2 cellular contexts compared by ENCODE assay signal in the genomic region with DNA sequence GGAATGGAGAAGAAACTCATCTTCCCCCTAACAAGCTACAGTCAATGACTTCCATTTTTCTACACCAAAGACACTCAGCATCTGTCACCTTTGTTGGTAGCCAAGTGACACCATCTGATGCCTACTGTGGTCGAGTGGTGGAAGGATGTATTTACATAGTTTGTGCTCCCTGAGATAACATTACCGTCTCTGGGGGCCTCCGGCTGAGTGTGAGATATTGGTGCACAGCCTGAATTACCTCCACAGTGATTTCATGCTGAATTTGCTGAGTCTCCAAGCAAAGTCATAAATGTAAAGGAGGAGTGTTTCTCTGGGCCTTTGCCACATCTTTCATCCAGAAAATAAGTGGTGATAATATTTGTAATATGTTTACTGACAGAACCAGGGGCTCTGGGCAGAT.
TF ChIP-seq lines count a peak whose summit lies in the region.

No MANE protein-coding gene starts in this region.

TF ChIP-seq in SK-N-SH, 30 proteins besides CTCF, POLR2A, EP300 and RAD21 (continued from another document):
- TF ChIP-seq, protein P1, sequence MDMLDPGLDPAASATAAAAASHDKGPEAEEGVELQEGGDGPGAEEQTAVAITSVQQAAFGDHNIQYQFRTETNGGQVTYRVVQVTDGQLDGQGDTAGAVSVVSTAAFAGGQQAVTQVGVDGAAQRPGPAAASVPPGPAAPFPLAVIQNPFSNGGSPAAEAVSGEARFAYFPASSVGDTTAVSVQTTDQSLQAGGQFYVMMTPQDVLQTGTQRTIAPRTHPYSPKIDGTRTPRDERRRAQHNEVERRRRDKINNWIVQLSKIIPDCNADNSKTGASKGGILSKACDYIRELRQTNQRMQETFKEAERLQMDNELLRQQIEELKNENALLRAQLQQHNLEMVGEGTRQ (IDR thresholded peaks at IDR 0.05; ENCODE audit: borderline replicate concordance, low read depth, low read length) = no peak
- TF ChIP-seq NRF1 (IDR thresholded peaks at IDR 0.05; ENCODE audit: low read depth, low read length) (no peak), RCOR1 (IDR thresholded peaks at IDR 0.05; ENCODE audit: low read length) (no peak), JUND (IDR thresholded peaks at IDR 0.05) (no peak), RXRA (IDR thresholded peaks at IDR 0.05; ENCODE audit: borderline replicate concordance, low read depth) (no peak), TCF12 (IDR thresholded peaks at IDR 0.05) (no peak), NFIC (IDR thresholded peaks at IDR 0.05; ENCODE audit: borderline replicate concordance) (no peak), MEF2A (IDR thresholded peaks at IDR 0.05; ENCODE audit: borderline replicate concordance, low read depth) (no peak)
- TF ChIP-seq, protein P2, sequence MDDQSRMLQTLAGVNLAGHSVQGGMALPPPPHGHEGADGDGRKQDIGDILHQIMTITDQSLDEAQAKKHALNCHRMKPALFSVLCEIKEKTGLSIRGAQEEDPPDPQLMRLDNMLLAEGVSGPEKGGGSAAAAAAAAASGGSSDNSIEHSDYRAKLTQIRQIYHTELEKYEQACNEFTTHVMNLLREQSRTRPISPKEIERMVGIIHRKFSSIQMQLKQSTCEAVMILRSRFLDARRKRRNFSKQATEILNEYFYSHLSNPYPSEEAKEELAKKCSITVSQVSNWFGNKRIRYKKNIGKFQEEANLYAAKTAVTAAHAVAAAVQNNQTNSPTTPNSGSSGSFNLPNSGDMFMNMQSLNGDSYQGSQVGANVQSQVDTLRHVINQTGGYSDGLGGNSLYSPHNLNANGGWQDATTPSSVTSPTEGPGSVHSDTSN (IDR thresholded peaks at IDR 0.05) = no peak
TF ChIP-seq in SK-N-SH: peak in this region for 0.

TF ChIP-seq in SK-N-SH treated with all-trans-retinoic acid at 6 μM for 48 hours, 23 proteins besides CTCF, POLR2A, EP300 and RAD21 (continued from another document):
- TF ChIP-seq, protein P3, sequence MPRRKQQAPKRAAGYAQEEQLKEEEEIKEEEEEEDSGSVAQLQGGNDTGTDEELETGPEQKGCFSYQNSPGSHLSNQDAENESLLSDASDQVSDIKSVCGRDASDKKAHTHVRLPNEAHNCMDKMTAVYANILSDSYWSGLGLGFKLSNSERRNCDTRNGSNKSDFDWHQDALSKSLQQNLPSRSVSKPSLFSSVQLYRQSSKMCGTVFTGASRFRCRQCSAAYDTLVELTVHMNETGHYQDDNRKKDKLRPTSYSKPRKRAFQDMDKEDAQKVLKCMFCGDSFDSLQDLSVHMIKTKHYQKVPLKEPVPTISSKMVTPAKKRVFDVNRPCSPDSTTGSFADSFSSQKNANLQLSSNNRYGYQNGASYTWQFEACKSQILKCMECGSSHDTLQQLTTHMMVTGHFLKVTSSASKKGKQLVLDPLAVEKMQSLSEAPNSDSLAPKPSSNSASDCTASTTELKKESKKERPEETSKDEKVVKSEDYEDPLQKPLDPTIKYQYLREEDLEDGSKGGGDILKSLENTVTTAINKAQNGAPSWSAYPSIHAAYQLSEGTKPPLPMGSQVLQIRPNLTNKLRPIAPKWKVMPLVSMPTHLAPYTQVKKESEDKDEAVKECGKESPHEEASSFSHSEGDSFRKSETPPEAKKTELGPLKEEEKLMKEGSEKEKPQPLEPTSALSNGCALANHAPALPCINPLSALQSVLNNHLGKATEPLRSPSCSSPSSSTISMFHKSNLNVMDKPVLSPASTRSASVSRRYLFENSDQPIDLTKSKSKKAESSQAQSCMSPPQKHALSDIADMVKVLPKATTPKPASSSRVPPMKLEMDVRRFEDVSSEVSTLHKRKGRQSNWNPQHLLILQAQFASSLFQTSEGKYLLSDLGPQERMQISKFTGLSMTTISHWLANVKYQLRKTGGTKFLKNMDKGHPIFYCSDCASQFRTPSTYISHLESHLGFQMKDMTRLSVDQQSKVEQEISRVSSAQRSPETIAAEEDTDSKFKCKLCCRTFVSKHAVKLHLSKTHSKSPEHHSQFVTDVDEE (CRISPR knock-in tag; IDR thresholded peaks at IDR 0.05) = no peak
- TF ChIP-seq, protein P4, sequence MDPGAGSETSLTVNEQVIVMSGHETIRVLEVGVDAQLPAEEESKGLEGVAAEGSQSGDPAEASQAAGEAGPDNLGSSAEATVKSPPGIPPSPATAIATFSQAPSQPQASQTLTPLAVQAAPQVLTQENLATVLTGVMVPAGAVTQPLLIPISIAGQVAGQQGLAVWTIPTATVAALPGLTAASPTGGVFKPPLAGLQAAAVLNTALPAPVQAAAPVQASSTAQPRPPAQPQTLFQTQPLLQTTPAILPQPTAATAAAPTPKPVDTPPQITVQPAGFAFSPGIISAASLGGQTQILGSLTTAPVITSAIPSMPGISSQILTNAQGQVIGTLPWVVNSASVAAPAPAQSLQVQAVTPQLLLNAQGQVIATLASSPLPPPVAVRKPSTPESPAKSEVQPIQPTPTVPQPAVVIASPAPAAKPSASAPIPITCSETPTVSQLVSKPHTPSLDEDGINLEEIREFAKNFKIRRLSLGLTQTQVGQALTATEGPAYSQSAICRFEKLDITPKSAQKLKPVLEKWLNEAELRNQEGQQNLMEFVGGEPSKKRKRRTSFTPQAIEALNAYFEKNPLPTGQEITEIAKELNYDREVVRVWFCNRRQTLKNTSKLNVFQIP (CRISPR knock-in tag; IDR thresholded peaks at IDR 0.05; ENCODE audit: borderline replicate concordance, low read depth) = no peak
- TF ChIP-seq, protein P5, sequence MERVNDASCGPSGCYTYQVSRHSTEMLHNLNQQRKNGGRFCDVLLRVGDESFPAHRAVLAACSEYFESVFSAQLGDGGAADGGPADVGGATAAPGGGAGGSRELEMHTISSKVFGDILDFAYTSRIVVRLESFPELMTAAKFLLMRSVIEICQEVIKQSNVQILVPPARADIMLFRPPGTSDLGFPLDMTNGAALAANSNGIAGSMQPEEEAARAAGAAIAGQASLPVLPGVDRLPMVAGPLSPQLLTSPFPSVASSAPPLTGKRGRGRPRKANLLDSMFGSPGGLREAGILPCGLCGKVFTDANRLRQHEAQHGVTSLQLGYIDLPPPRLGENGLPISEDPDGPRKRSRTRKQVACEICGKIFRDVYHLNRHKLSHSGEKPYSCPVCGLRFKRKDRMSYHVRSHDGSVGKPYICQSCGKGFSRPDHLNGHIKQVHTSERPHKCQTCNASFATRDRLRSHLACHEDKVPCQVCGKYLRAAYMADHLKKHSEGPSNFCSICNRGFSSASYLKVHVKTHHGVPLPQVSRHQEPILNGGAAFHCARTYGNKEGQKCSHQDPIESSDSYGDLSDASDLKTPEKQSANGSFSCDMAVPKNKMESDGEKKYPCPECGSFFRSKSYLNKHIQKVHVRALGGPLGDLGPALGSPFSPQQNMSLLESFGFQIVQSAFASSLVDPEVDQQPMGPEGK (CRISPR knock-in tag; IDR thresholded peaks at IDR 0.05; ENCODE audit: borderline replicate concordance) = no peak
- TF ChIP-seq OSR1 (CRISPR knock-in tag; IDR thresholded peaks at IDR 0.05) (no peak), GLIS3 (CRISPR knock-in tag; IDR thresholded peaks at IDR 0.05) (no peak), TCF4 (CRISPR knock-in tag; IDR thresholded peaks at IDR 0.05; ENCODE audit: borderline replicate concordance) (no peak), ZFP30 (CRISPR knock-in tag; IDR thresholded peaks at IDR 0.05) (no peak)
